ENCODE assay signal across 1 cellular context in genomic region chr15:40251455-40252140, GRCh38.
TF ChIP-seq lines count a peak whose summit lies in the region.

No MANE protein-coding gene starts in this region.

TF ChIP-seq in IMR-90, 13 proteins besides CTCF, POLR2A, EP300 and RAD21:
- TF ChIP-seq SMC3 (IDR thresholded peaks at IDR 0.05; ENCODE audit: low read depth, low read length) (no peak), MAFK (IDR thresholded peaks at IDR 0.05; ENCODE audit: low read depth, low read length) (no peak), ELK1 (IDR thresholded peaks at IDR 0.05; ENCODE audit: borderline replicate concordance, low read depth, low read length) (no peak), BHLHE40 (IDR thresholded peaks at IDR 0.05; ENCODE audit: low read depth, low read length) (no peak), RFX5 (IDR thresholded peaks at IDR 0.05; ENCODE audit: low read depth, low read length) (no peak), MAZ (IDR thresholded peaks at IDR 0.05; ENCODE audit: borderline replicate concordance, low read depth, low read length) (no peak), CEBPB (IDR thresholded peaks at IDR 0.05; ENCODE audit: low read depth, low read length) (no peak), MXI1 (IDR thresholded peaks at IDR 0.05; ENCODE audit: borderline replicate concordance, low read depth, low read length) (no peak), FOS (IDR thresholded peaks at IDR 0.05; ENCODE audit: low read depth, low read length) (no peak), NFE2L2 (IDR thresholded peaks at IDR 0.05; ENCODE audit: low read depth, low read length) (no peak)
- TF ChIP-seq, protein P1, sequence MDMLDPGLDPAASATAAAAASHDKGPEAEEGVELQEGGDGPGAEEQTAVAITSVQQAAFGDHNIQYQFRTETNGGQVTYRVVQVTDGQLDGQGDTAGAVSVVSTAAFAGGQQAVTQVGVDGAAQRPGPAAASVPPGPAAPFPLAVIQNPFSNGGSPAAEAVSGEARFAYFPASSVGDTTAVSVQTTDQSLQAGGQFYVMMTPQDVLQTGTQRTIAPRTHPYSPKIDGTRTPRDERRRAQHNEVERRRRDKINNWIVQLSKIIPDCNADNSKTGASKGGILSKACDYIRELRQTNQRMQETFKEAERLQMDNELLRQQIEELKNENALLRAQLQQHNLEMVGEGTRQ (IDR thresholded peaks at IDR 0.05; ENCODE audit: low read depth, low read length) = no peak
